Comparison of ENCODE assay signal across 24 cellular contexts in genomic region chr11:70734911-70735310, GRCh38.
A peak's percentile ranks its signal among the peaks of the same experiment; 100 is the strongest.
DNase-seq lines count a peak whose midpoint lies in the region; ATAC-seq, FAIRE-seq and TF ChIP-seq lines count a peak whose summit lies in the region.
"Had no signal": no experiment of that assay in that cellular context is flagged by ENCODE, and none has a peak within 500 bp of the region (broad histone marks: within the 10 kb centered on the region; RNA-seq: fewer than 3 reads in every experiment).

No MANE protein-coding gene starts in this region.

- BruUV-seq in IMR-90 (replicated peaks; lab: Mats Ljungman, UMichigan): no TSS peak

- no peaks in the 10 kb centered on the region for H3K9me1 ChIP-seq in IMR-90 (ENCODE audit: insufficient read depth, low read length)

- no peak overlapping the region for H3K23ac ChIP-seq in IMR-90 (ENCODE audit: low read depth, low read length)

- in situ Hi-C loops in IMR-90 (cut with MboI; ENCODE audit: low sequenced_read_pairs): no loop called here

- no peaks in the 10 kb centered on the region for H3K4me1 ChIP-seq in left ventricle myocardium inferior
- no peaks in the 10 kb centered on the region for H3K4me1 ChIP-seq in IMR-90 (ENCODE audit: control insufficient read depth, insufficient read depth, low read length)
- no peaks in the 10 kb centered on the region for H3K4me1 ChIP-seq in kidney (ENCODE audit: control insufficient read depth in 1 of 2, insufficient read depth in 1 of 2, low read depth in 1 of 2, low read length in 2 of 2)
- H3K4me1 ChIP-seq in osteoblast (ENCODE audit: insufficient read depth, low read length): no peaks in the 10 kb centered on the region

- no peak overlapping the region for H2BK20ac ChIP-seq in IMR-90 (ENCODE audit: low read depth, low read length)

- H3K18ac ChIP-seq in IMR-90 (ENCODE audit: low read depth, low read length): no peak overlapping the region

- H2AK9ac ChIP-seq in IMR-90 (replicated peaks; ENCODE audit: low read depth, low read length, poor library complexity): no peak overlapping the region

- H3K9me3 ChIP-seq in left ventricle myocardium inferior (replicated peaks) (no peaks in the 10 kb centered on the region), IMR-90 (ENCODE audit: control insufficient read depth, insufficient read depth, low read length) (no peaks in the 10 kb centered on the region; the same call in 1 of the 2 replicates), kidney (ENCODE audit: control insufficient read depth in 1 of 2, low read length in 2 of 2) (no peaks in the 10 kb centered on the region), osteoblast (ENCODE audit: low read depth, low read length) (no peaks in the 10 kb centered on the region)
- H3K9me3 ChIP-seq: BLaER1 had no signal

- CTCF ChIA-PET in IMR-90 (lab: Yijun Ruan, JAX): interaction anchor here (1.6 kb wide), 1 partner anchor 9 kb away, joined by 4 read pairs; no protein-coding TSS in a partner anchor

- H3K27me3 ChIP-seq in left ventricle myocardium inferior (ENCODE audit: low read depth) (peaks cover 61% of the 10 kb centered on the region), IMR-90 (ENCODE audit: control insufficient read depth, insufficient read depth, low read length) (no peaks in the 10 kb centered on the region), osteoblast (ENCODE audit: insufficient read depth, low read length) (no peaks in the 10 kb centered on the region)

- H3K4me3 ChIP-seq in left ventricle myocardium inferior: no peak overlapping the region
- H3K4me3 ChIP-seq in IMR-90 (ENCODE audit: insufficient read depth, low read depth, low read length): no peak overlapping the region
- H3K4me3 ChIP-seq in kidney (ENCODE audit: low read length in 2 of 2): no peak overlapping the region
- no peak overlapping the region for H3K4me3 ChIP-seq in osteoblast (ENCODE audit: insufficient read depth, low read length)
- H3K4me3 ChIP-seq: BLaER1, GM12878, GM23248 had no signal

- no peak overlapping the region for H4K5ac ChIP-seq in IMR-90 (ENCODE audit: low read depth, low read length)

- H3K27ac ChIP-seq in left ventricle myocardium inferior (replicated peaks) (no peak overlapping the region), IMR-90 (ENCODE audit: insufficient read depth, low read length) (no peak overlapping the region), kidney (ENCODE audit: low read depth in 2 of 2, low read length in 2 of 2) (no peak overlapping the region), osteoblast (ENCODE audit: low read depth, low read length) (no peak overlapping the region)
- H3K27ac ChIP-seq: 22Rv1, BLaER1, C4-2B, GM23248 had no signal

- H2BK15ac ChIP-seq in IMR-90 (ENCODE audit: low read depth, low read length): no peak overlapping the region

- POLR2A ChIA-PET in IMR-90 (lab: Charles Lee; ENCODE audit: unreplicated experiment): interaction anchor here (0.6 kb wide), 1 partner anchor 292 kb away, joined by 8 read pairs; no protein-coding TSS in a partner anchor

- intact Hi-C loops in Right ventricle myocardium inferior (cut with DNase I) (loop anchor here (10.0 kb wide), 1 partner anchor 160 kb away; no protein-coding TSS in a partner anchor), left ventricle myocardium inferior (cut with micrococcal nuclease) (no loop called here), IMR-90 (cut with micrococcal nuclease) (no loop called here), kidney (cut with DNase I) (no loop called here)

- peak; percentile 26 for DNase-seq in Right ventricle myocardium inferior (ENCODE audit: missing footprints)
- DNase-seq in left ventricle myocardium inferior: no peak
- no peak for DNase-seq in IMR-90
- DNase-seq in kidney: peak; percentile 64
- peak; percentile 34 for DNase-seq in osteoblast (ENCODE audit: insufficient read length, low spot score, missing footprints)
- no peak for DNase-seq in UCSD-AML1 (lab: John Stamatoyannopoulos, UW; ENCODE audit: unreplicated experiment)
- DNase-seq in NCI-H69 (lab: John Stamatoyannopoulos, UW): no peak
- DNase-seq: CD4-positive, alpha-beta T cell; DMS 273 treated with DMSO at 0.1 percent for 48 hours; DMS79; EL; GDM1; GM23248; H9 had no signal

- H2AFZ ChIP-seq in IMR-90 (replicated peaks; ENCODE audit: low read length, poor library complexity) (peak overlapping the region; percentile 37), osteoblast (ENCODE audit: low read length) (no peak overlapping the region)
- H2AFZ ChIP-seq: GM23248 had no signal

- no peaks in the 10 kb centered on the region for H3K79me1 ChIP-seq in IMR-90 (ENCODE audit: low read depth in 1 of 2, low read length in 2 of 2)

- no peak overlapping the region for H3K14ac ChIP-seq in IMR-90 (replicated peaks; ENCODE audit: low read depth, low read length)

- TF ChIP-seq RAD21 in IMR-90 (IDR thresholded peaks at IDR 0.05; ENCODE audit: low read length): no peak

- no peak overlapping the region for H3K4ac ChIP-seq in IMR-90 (ENCODE audit: low read depth, low read length)

- ATAC-seq in Right ventricle myocardium inferior (no peak), IMR-90 (ENCODE audit: low read depth) (no peak), HG03432 (IDR thresholded peaks at IDR 0.05; ENCODE audit: unreplicated experiment) (no peak)
- ATAC-seq: GM12878, HCT116 had no signal

- H3K4me2 ChIP-seq in IMR-90 (ENCODE audit: low read depth, low read length): no peak overlapping the region
- H3K4me2 ChIP-seq in osteoblast (ENCODE audit: insufficient read depth, low read length): no peak overlapping the region
- H3K4me2 ChIP-seq: BLaER1 had no signal

- H3K36me3 ChIP-seq in left ventricle myocardium inferior: no peaks in the 10 kb centered on the region
- no peaks in the 10 kb centered on the region for H3K36me3 ChIP-seq in IMR-90 (ENCODE audit: control insufficient read depth, insufficient read depth, low read length)
- H3K36me3 ChIP-seq in kidney (ENCODE audit: control insufficient read depth in 1 of 2, insufficient read depth in 2 of 2, low read length in 2 of 2): no peaks in the 10 kb centered on the region
- H3K36me3 ChIP-seq in osteoblast (ENCODE audit: insufficient read depth, low read length): no peaks in the 10 kb centered on the region
- H3K36me3 ChIP-seq: BLaER1 had no signal

- no peak overlapping the region for H2BK120ac ChIP-seq in IMR-90 (ENCODE audit: low read depth, low read length)

- H3K79me2 ChIP-seq in osteoblast (ENCODE audit: insufficient read depth, low read length): no peaks in the 10 kb centered on the region

- H4K8ac ChIP-seq in IMR-90 (ENCODE audit: low read depth in 2 of 2, low read length in 2 of 2): no peak overlapping the region

- no peak overlapping the region for H2AK5ac ChIP-seq in IMR-90 (ENCODE audit: low read depth, low read length)

- WGBS in IMR-90 (ENCODE audit: extremely low coverage in 2 of 2, insufficient read length in 1 of 2), 2 experiments: 81% methylated on average over 13 of the region's 15 CpGs; no CpG with 5 or more reads in 1 of the 2 experiments

- H4K91ac ChIP-seq in IMR-90 (ENCODE audit: insufficient read depth, low read depth, low read length): no peak overlapping the region

- H3K9ac ChIP-seq in IMR-90 (ENCODE audit: low read depth, low read length) (no peak overlapping the region), kidney (ENCODE audit: low read length in 2 of 2) (no peak overlapping the region)
- H3K9ac ChIP-seq: BLaER1, GM23248 had no signal

- no peak for FAIRE-seq in kidney (lab: Jason Lieb, UNC)
- FAIRE-seq: A204.1, D721Med, GM12878, GM19239, H1 had no signal

- no peak overlapping the region for H3K56ac ChIP-seq in IMR-90 (ENCODE audit: extremely low read depth, insufficient read depth, low read length)

- H4K20me1 ChIP-seq in IMR-90 (ENCODE audit: insufficient read depth, low read length) (no peaks in the 10 kb centered on the region; the same call in 1 of the 2 replicates), osteoblast (ENCODE audit: insufficient read depth, low read length) (no peaks in the 10 kb centered on the region)
- H4K20me1 ChIP-seq: BLaER1 had no signal

- TF ChIP-seq CTCF in left ventricle myocardium inferior (IDR thresholded peaks at IDR 0.05; ENCODE audit: borderline replicate concordance) (no peak), IMR-90 (conservative IDR thresholded peaks at IDR 0.05; ENCODE audit: low read depth, low read length) (no peak), kidney (IDR thresholded peaks at IDR 0.05; ENCODE audit: borderline replicate concordance, extremely low read depth, insufficient read depth) (no peak), osteoblast (IDR thresholded peaks at IDR 0.05; ENCODE audit: extremely low read depth, low read depth, low read length) (no peak)

- H2BK5ac ChIP-seq in IMR-90 (ENCODE audit: low read depth, low read length, poor library complexity, severe bottlenecking): no peak overlapping the region

- no peak for TF ChIP-seq POLR2A in IMR-90 (IDR thresholded peaks at IDR 0.05; ENCODE audit: low read depth, low read length)

- dilution Hi-C loops in IMR-90 (cut with HindIII; ENCODE audit: low sequenced_read_pairs, unreplicated experiment): no loop called here

TF ChIP-seq in IMR-90, 13 proteins besides CTCF, POLR2A, EP300 and RAD21:
- TF ChIP-seq FOS (IDR thresholded peaks at IDR 0.05; ENCODE audit: low read depth, low read length) (no peak), CHD1 (IDR thresholded peaks at IDR 0.05; ENCODE audit: low read depth, low read length) (no peak), RFX5 (IDR thresholded peaks at IDR 0.05; ENCODE audit: low read depth, low read length) (no peak), CEBPB (IDR thresholded peaks at IDR 0.05; ENCODE audit: low read depth, low read length) (no peak)

Comparison
In these comparisons a context has a peak if more than half of its experiments do, and no peak if none do; other contexts are left out.
1. DNase-seq: peak in Right ventricle myocardium inferior (single experiment), kidney (single experiment) and osteoblast (single experiment); none in left ventricle myocardium inferior (single experiment), IMR-90 (single experiment), UCSD-AML1 (single experiment) and NCI-H69 (single experiment).